ENCODE assay signal across 22 cellular contexts in genomic region chr2:216525972-216526371, GRCh38.
"Had no signal": no experiment of that assay in that cellular context is flagged by ENCODE, and none has a peak within 500 bp of the region (broad histone marks: within the 10 kb centered on the region; RNA-seq: fewer than 3 reads in every experiment).

No MANE protein-coding gene starts in this region.

- H3K27ac ChIP-seq: SJCRH30 had no signal

- H3K27me3 ChIP-seq: MG63, SJCRH30 had no signal

- ATAC-seq: HepG2, SK-N-SH treated with all-trans-retinoic acid at 6 μM for 48 hours had no signal

- DNase-seq: IMR-90, Karpas-422, KG1, MG63, NCI-H1092, NCI-H1105 treated with DMSO at 0.1 percent for 48 hours, NCI-H1417 treated with DMSO at 0.1 percent for 48 hours, NCI-H187, NCI-H2029, NCI-H2081 treated with DMSO at 0.1 percent for 48 hours, NCI-H2171, NCI-H226, NCI-H446, NCI-H510A, NCI-H524 treated with DMSO at 0.1 percent for 48 hours, NCI-H69, NCI-H774, RPMI8226, SHP77 treated with DMSO at 0.1 percent for 48 hours, SJCRH30 had no signal

- H3K4me1 ChIP-seq: SJCRH30 had no signal

- H3K9me3 ChIP-seq: MG63, SJCRH30 had no signal

- H3K36me3 ChIP-seq: SJCRH30 had no signal

- H3K4me3 ChIP-seq: MG63, SJCRH30 had no signal
